ENCODE assay signal across 2 cellular contexts in genomic region chrX:23789386-23790146, GRCh38.
TF ChIP-seq lines count a peak whose summit lies in the region.

No MANE protein-coding gene starts in this region.

TF ChIP-seq in HCT116, 20 proteins besides CTCF, POLR2A, EP300 and RAD21:
- TF ChIP-seq ZBTB33 (IDR thresholded peaks at IDR 0.05; ENCODE audit: extremely low read depth, insufficient replicate concordance, low read length), result no peak
- no peak for TF ChIP-seq TCF7L2 (IDR thresholded peaks at IDR 0.05; ENCODE audit: borderline replicate concordance, extremely low read depth, insufficient read depth, insufficient read length)
- no peak for TF ChIP-seq CBX3 (IDR thresholded peaks at IDR 0.05; ENCODE audit: low read depth)
- no peak for TF ChIP-seq EZH2phosphoT487 (IDR thresholded peaks at IDR 0.05; ENCODE audit: borderline replicate concordance)
- TF ChIP-seq EGR1 (IDR thresholded peaks at IDR 0.05; ENCODE audit: low read depth), result no peak
- no peak for TF ChIP-seq YY1 (IDR thresholded peaks at IDR 0.05; ENCODE audit: extremely low read depth, insufficient replicate concordance, low read depth, low read length)
- TF ChIP-seq EZH2 (IDR thresholded peaks at IDR 0.05), result no peak
- no peak for TF ChIP-seq REST (IDR thresholded peaks at IDR 0.05; ENCODE audit: low read depth)
- no peak for TF ChIP-seq MAX (IDR thresholded peaks at IDR 0.05)
- no peak for TF ChIP-seq SP1 (IDR thresholded peaks at IDR 0.05; ENCODE audit: low read depth)
- TF ChIP-seq FOSL1 (IDR thresholded peaks at IDR 0.05; ENCODE audit: low read depth), result no peak
- TF ChIP-seq POLR2AphosphoS5 (IDR thresholded peaks at IDR 0.05; ENCODE audit: low read depth, low read length), result no peak
- no peak for TF ChIP-seq CEBPB (IDR thresholded peaks at IDR 0.05; ENCODE audit: low read depth)
- no peak for TF ChIP-seq ZNF274 (IDR thresholded peaks at IDR 0.05; ENCODE audit: low read depth, low read length)
- TF ChIP-seq ELF1 (IDR thresholded peaks at IDR 0.05; ENCODE audit: borderline replicate concordance, low read depth), result no peak
- no peak for TF ChIP-seq ZFX (IDR thresholded peaks at IDR 0.05)

TF ChIP-seq in HepG2, 621 proteins besides CTCF, POLR2A, EP300 and RAD21:
- TF ChIP-seq CEBPG (CRISPR knock-in tag; IDR thresholded peaks at IDR 0.05), result peak; percentile 40; the same call in 1 of the 2 replicates
- TF ChIP-seq MAFK (conservative IDR thresholded peaks at IDR 0.05 in 1 of 2, IDR thresholded peaks at IDR 0.05 in 1 of 2; ENCODE audit: low read length in 2 of 2), result peak; percentile 12 to 18; a peak in 1 of 4 replicates
- TF ChIP-seq ZNF749 (CRISPR knock-in tag; IDR thresholded peaks at IDR 0.05; ENCODE audit: borderline replicate concordance), result no peak
- TF ChIP-seq ZNF770 (CRISPR knock-in tag; IDR thresholded peaks at IDR 0.05), result peak; percentile 57; the same call in 1 of the 2 replicates
- no peak for TF ChIP-seq JARID2 (CRISPR knock-in tag; IDR thresholded peaks at IDR 0.05; ENCODE audit: insufficient replicate concordance)
- TF ChIP-seq ZNF891 (CRISPR knock-in tag; IDR thresholded peaks at IDR 0.05), result no peak
- TF ChIP-seq ZNF687 (CRISPR knock-in tag; IDR thresholded peaks at IDR 0.05), result 0 out of 2 replicates have a peak, but pooled peaks have one; percentile 19
